1 cellular context compared by ENCODE assay signal in genomic region chr16:88983771-88984687, GRCh38.
TF ChIP-seq lines count a peak whose summit lies in the region.

No MANE protein-coding gene starts in this region.

TF ChIP-seq in K562, 482 proteins besides CTCF, POLR2A, EP300 and RAD21:
- TF ChIP-seq MAZ (CRISPR knock-in tag; conservative IDR thresholded peaks at IDR 0.05 in 1 of 2, IDR thresholded peaks at IDR 0.05 in 1 of 2) (peak in 1 of 2 experiments; percentile 51; a peak in 1 of 4 replicates), RREB1 (CRISPR knock-in tag; IDR thresholded peaks at IDR 0.05) (0 out of 2 replicates have a peak, but pooled peaks have one; percentile 23), CHD1 (IDR thresholded peaks at IDR 0.05; ENCODE audit: low read length) (no peak), ELK1 (CRISPR knock-in tag; IDR thresholded peaks at IDR 0.05) (no peak), ZFP1 (CRISPR knock-in tag; IDR thresholded peaks at IDR 0.05) (0 out of 2 replicates have a peak, but pooled peaks have one; percentile 40), RBFOX2 (IDR thresholded peaks at IDR 0.05; ENCODE audit: low read depth, low read length) (0 out of 2 replicates have a peak, but pooled peaks have one; percentile 20), ZSCAN32 (CRISPR knock-in tag; IDR thresholded peaks at IDR 0.05) (no peak), HOMEZ (CRISPR knock-in tag; IDR thresholded peaks at IDR 0.05) (0 out of 2 replicates have a peak, but pooled peaks have one; percentile 58), ADNP (tag; IDR thresholded peaks at IDR 0.05) (0 out of 2 replicates have a peak, but pooled peaks have one; percentile 45), BRF2 (IDR thresholded peaks at IDR 0.05; ENCODE audit: borderline replicate concordance, insufficient read depth, insufficient read length) (no peak), ZNF583 (CRISPR knock-in tag; IDR thresholded peaks at IDR 0.05) (0 out of 2 replicates have a peak, but pooled peaks have one; percentile 33), TCF15 (CRISPR knock-in tag; IDR thresholded peaks at IDR 0.05) (0 out of 2 replicates have a peak, but pooled peaks have one; percentile 84), ZNF592 (IDR thresholded peaks at IDR 0.05) (0 out of 2 replicates have a peak, but pooled peaks have one; percentile 5), ZNF586 (CRISPR knock-in tag; conservative IDR thresholded peaks at IDR 0.05) (no peak)
